In the genomic region with DNA sequence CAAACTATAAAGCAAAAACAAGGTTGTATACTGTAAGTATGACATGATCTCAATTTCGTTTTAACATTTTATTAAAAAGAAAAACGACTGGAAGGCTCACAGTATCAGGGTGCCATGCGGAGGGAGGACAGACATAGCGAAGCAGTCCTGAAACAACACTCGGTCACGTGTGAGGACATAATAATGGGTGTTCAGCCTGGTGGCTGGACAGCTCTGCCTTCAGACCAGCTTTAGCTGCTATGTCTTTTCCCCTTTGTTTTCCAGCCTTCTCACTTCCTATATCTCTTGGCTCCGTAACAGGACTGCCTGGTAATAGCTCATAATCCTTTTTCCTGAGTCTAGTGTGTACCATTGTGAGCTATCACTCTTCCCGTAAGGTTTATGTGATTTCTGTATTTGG, we compare ENCODE assay signal across 29 cellular contexts. TPM values are rescaled to one million over a fixed set of nuclear protein-coding genes. Genes with fewer than 3 reads are reported as not detected.
"Had no signal": no experiment of that assay in that cellular context is flagged by ENCODE, and none has a peak within 500 bp of the region (broad histone marks: within the 10 kb centered on the region; RNA-seq: fewer than 3 reads in every experiment).

No MANE protein-coding gene starts in this region.

- ATAC-seq: left colon; mucosa of descending colon; naive thymus-derived CD4-positive, alpha-beta T cell; natural killer cell treated with Interleukin-12 subunit alpha and Interleukin-12 subunit beta and Interleukin-15 and Interleukin-18, amount 100 ng/mL, for 72 hours; stimulated activated memory B cell treated with anti-CD40 and anti-IgM and Interleukin-4, amounts not matched to agents 10 μg/mL and 1 μg/mL and 100 μg/mL, for 72 hours; stimulated activated naive CD8-positive, alpha-beta T cell treated with anti-CD3 and anti-CD28 coated beads, Interleukin-15, Interleukin-2, amounts not matched to agents 100 U/mL and 50 U/mL, for 24 hours; upper lobe of right lung had no signal

- H3K27me3 ChIP-seq: ovary, right atrium auricular region, right lobe of liver, stomach had no signal

- FAIRE-seq: islet of Langerhans, kidney, urothelium cell line had no signal

- H3K27ac ChIP-seq: left ventricle myocardium inferior, ovary, right atrium auricular region, right lobe of liver, stomach, thoracic aorta, tibial artery, upper lobe of right lung had no signal

- H3K9me3 ChIP-seq: left ventricle myocardium inferior, mucosa of descending colon, ovary, right atrium auricular region, right lobe of liver, stomach, thoracic aorta, tibial artery, upper lobe of right lung had no signal

- H3K4me3 ChIP-seq: left ventricle myocardium inferior, lung, mucosa of descending colon, ovary, right atrium auricular region, right lobe of liver, smooth muscle cell, stomach, thoracic aorta, tibial artery, upper lobe of right lung had no signal

- H3K4me1 ChIP-seq: left ventricle myocardium inferior, right atrium auricular region, right lobe of liver, stomach, tibial artery, upper lobe of right lung had no signal

- DNase-seq: hippocampal formation; kidney; left colon; left ventricle myocardium inferior; midbrain; mucosa of descending colon; naive thymus-derived CD4-positive, alpha-beta T cell; ovary; right lobe of liver; stimulated activated CD4-positive, alpha-beta T cell treated with anti-CD3 and anti-CD28 coated beads, Interleukin-1b, Interleukin-23, amount 100 ng/mL, for 48 hours; stimulated activated CD4-positive, alpha-beta T cell treated with anti-CD3 and anti-CD28 coated beads, Interleukin-2, amount 100 ng/mL, for 48 hours; stimulated activated CD4-positive, alpha-beta T cell treated with anti-CD3 and anti-CD28 coated beads, Interleukin-4, amount 100 ng/mL, for 4 hours; stimulated activated CD8-positive, alpha-beta memory T cell treated with anti-CD3 and anti-CD28 coated beads, Interleukin-4, amount 100 ng/mL, for 48 hours; stimulated activated naive CD8-positive, alpha-beta T cell treated with anti-CD3 and anti-CD28 coated beads, Interleukin-15, Interleukin-2, amounts not matched to agents 100 U/mL and 50 U/mL, for 24 hours; stomach; tibial artery; trophoblast cell; upper lobe of right lung had no signal

- H3K4me2 ChIP-seq: smooth muscle cell had no signal

- H3K36me3 ChIP-seq: left ventricle myocardium inferior, ovary, right atrium auricular region, right lobe of liver, stomach, thoracic aorta, tibial artery, upper lobe of right lung had no signal

RNA-seq across cellular contexts. Expression of gene KLF14, which starts 18.4 kb away (rescaled TPM):
- total RNA-seq: kidney; left colon; myocyte; natural killer cell treated with Interleukin-12 subunit alpha and Interleukin-12 subunit beta and Interleukin-15 and Interleukin-18, amount 100 ng/mL, for 72 hours; pulmonary artery endothelial cell; right lobe of liver; smooth muscle cell; thoracic aorta; upper lobe of right lung had no signal
- polyA plus RNA-seq: naive thymus-derived CD4-positive, alpha-beta T cell; neural cell; smooth muscle cell; stomach had no signal
